15 cellular contexts compared by ENCODE assay signal in genomic region chr1:26317143-26317542, GRCh38. TPM values are rescaled to one million over a fixed set of nuclear protein-coding genes. Genes with fewer than 3 reads are reported as not detected.
DNase-seq lines count a peak whose midpoint lies in the region; ATAC-seq and TF ChIP-seq lines count a peak whose summit lies in the region.
"Had no signal": no experiment of that assay in that cellular context is flagged by ENCODE, and none has a peak within 500 bp of the region (broad histone marks: within the 10 kb centered on the region; RNA-seq: fewer than 3 reads in every experiment).

No MANE protein-coding gene starts in this region.

- H3K36me3 ChIP-seq in OCI-LY3 (replicated peaks; ENCODE audit: low read depth, low read length), result no peaks in the 10 kb centered on the region
- H3K36me3 ChIP-seq in endodermal cell (ENCODE audit: control insufficient read depth, insufficient read depth, low read length), result no peaks in the 10 kb centered on the region
- no peaks in the 10 kb centered on the region for H3K36me3 ChIP-seq in gastroesophageal sphincter
- H3K36me3 ChIP-seq: adrenal gland, colonic mucosa had no signal

- peak overlapping the region; percentile 96 to 97 for H3K4me3 Mint-ChIP-seq in activated T-cell treated with anti-CD3 and anti-CD28 coated beads, Interleukin-2, amount 50 U/mL, for 72 hours
- H3K4me3 Mint-ChIP-seq in endodermal cell, result peak overlapping the region; percentile 4
- H3K4me3 Mint-ChIP-seq in stimulated activated memory B cell treated with anti-CD40 and anti-IgM and Interleukin-4, amounts not matched to agents 10 μg/mL and 1 μg/mL and 100 μg/mL, for 72 hours, result peak overlapping the region; percentile 98

- peak overlapping the region; percentile 49 for H3K4me2 ChIP-seq in OCI-LY3 (ENCODE audit: low read length)

- no peak overlapping the region; the same call in 1 of the 2 replicates for H3K27ac ChIP-seq in OCI-LY3 (ENCODE audit: low read length)
- H3K27ac ChIP-seq in endodermal cell (ENCODE audit: low read depth, low read length), result no peak overlapping the region
- no peak overlapping the region for H3K27ac ChIP-seq in gastroesophageal sphincter
- H3K27ac ChIP-seq: adrenal gland had no signal

- peak overlapping the region; percentile 81 for H2AFZ ChIP-seq in OCI-LY3 (ENCODE audit: low read depth, low read length)

- no peaks in the 10 kb centered on the region for H3K27me3 Mint-ChIP-seq in activated T-cell treated with anti-CD3 and anti-CD28 coated beads, Interleukin-2, amount 50 U/mL, for 72 hours (ENCODE audit: low read depth)
- peaks cover 4% of the 10 kb centered on the region for H3K27me3 Mint-ChIP-seq in endodermal cell (ENCODE audit: insufficient read depth)
- no peaks in the 10 kb centered on the region for H3K27me3 Mint-ChIP-seq in stimulated activated memory B cell treated with anti-CD40 and anti-IgM and Interleukin-4, amounts not matched to agents 10 μg/mL and 1 μg/mL and 100 μg/mL, for 72 hours

- peak overlapping the region; percentile 31; the same call in 1 of the 2 replicates for H3K4me3 ChIP-seq in OCI-LY3 (ENCODE audit: low read length)
- H3K4me3 ChIP-seq in endodermal cell (ENCODE audit: low read length), result no peak overlapping the region
- no peak overlapping the region for H3K4me3 ChIP-seq in gastroesophageal sphincter
- H3K4me3 ChIP-seq: adrenal gland had no signal

- H3K27ac Mint-ChIP-seq in activated T-cell treated with anti-CD3 and anti-CD28 coated beads, Interleukin-2, amount 50 U/mL, for 72 hours, result peak overlapping the region; percentile 81
- H3K27ac Mint-ChIP-seq in endodermal cell, result peak overlapping the region; percentile 59
- H3K27ac Mint-ChIP-seq in stimulated activated memory B cell treated with anti-CD40 and anti-IgM and Interleukin-4, amounts not matched to agents 10 μg/mL and 1 μg/mL and 100 μg/mL, for 72 hours, result peak overlapping the region; percentile 97

- no peaks in the 10 kb centered on the region for H4K20me1 ChIP-seq in OCI-LY3 (ENCODE audit: insufficient read depth, low read length)

- peaks cover 75% of the 10 kb centered on the region for H3K4me1 Mint-ChIP-seq in activated T-cell treated with anti-CD3 and anti-CD28 coated beads, Interleukin-2, amount 50 U/mL, for 72 hours (ENCODE audit: low read depth)
- peaks cover 23% of the 10 kb centered on the region for H3K4me1 Mint-ChIP-seq in endodermal cell
- peaks cover 76% of the 10 kb centered on the region for H3K4me1 Mint-ChIP-seq in stimulated activated memory B cell treated with anti-CD40 and anti-IgM and Interleukin-4, amounts not matched to agents 10 μg/mL and 1 μg/mL and 100 μg/mL, for 72 hours

- H3K9ac ChIP-seq in OCI-LY3 (ENCODE audit: low read length) (peak overlapping the region; percentile 20; the same call in 1 of the 2 replicates), endodermal cell (ENCODE audit: extremely low read depth, low read length, poor library complexity, severe bottlenecking) (no peak overlapping the region)

- no peak for TF ChIP-seq EP300 in gastroesophageal sphincter (IDR thresholded peaks at IDR 0.05)

- peaks cover 45% of the 10 kb centered on the region for H3K4me1 ChIP-seq in OCI-LY3 (ENCODE audit: low read length)
- no peaks in the 10 kb centered on the region for H3K4me1 ChIP-seq in endodermal cell (ENCODE audit: control insufficient read depth, insufficient read depth, low read length)
- H3K4me1 ChIP-seq in gastroesophageal sphincter, result peaks cover 0 to 12% (median 6%) of the 10 kb centered on the region in 3 donors
- H3K4me1 ChIP-seq: adrenal gland, colonic mucosa had no signal

- WGBS in endodermal cell (ENCODE audit: insufficient coverage in 1 of 2, insufficient read length in 1 of 2), 2 experiments, result 90% methylated on average over 2 of the region's 2 CpGs; no CpG with 5 or more reads in 1 of the 2 experiments
- WGBS in gastroesophageal sphincter (ENCODE audit: low coverage in 1 of 2), 2 donors, result 83 to 88% methylated on average over 2 of the region's 2 CpGs

- H3K27me3 ChIP-seq in OCI-LY3 (ENCODE audit: low read depth, low read length), result no peaks in the 10 kb centered on the region
- H3K27me3 ChIP-seq in endodermal cell (ENCODE audit: control insufficient read depth, insufficient read depth, low read length, poor library complexity, severe bottlenecking), result no peaks in the 10 kb centered on the region
- peaks cover 20% of the 10 kb centered on the region for H3K27me3 ChIP-seq in gastroesophageal sphincter
- H3K27me3 ChIP-seq: adrenal gland, colonic mucosa had no signal

- H3K9me3 Mint-ChIP-seq in activated T-cell treated with anti-CD3 and anti-CD28 coated beads, Interleukin-2, amount 50 U/mL, for 72 hours, result no peaks in the 10 kb centered on the region
- no peaks in the 10 kb centered on the region for H3K9me3 Mint-ChIP-seq in endodermal cell
- peaks cover 3% of the 10 kb centered on the region for H3K9me3 Mint-ChIP-seq in stimulated activated memory B cell treated with anti-CD40 and anti-IgM and Interleukin-4, amounts not matched to agents 10 μg/mL and 1 μg/mL and 100 μg/mL, for 72 hours

- no peak for TF ChIP-seq CTCF in OCI-LY3 (IDR thresholded peaks at IDR 0.05; ENCODE audit: low read depth, low read length)
- TF ChIP-seq CTCF in endodermal cell (conservative IDR thresholded peaks at IDR 0.05), result no peak
- TF ChIP-seq CTCF in gastroesophageal sphincter (IDR thresholded peaks at IDR 0.05), result no peak

- no peak for ATAC-seq in activated T-cell treated with anti-CD3 and anti-CD28 coated beads, Interleukin-2, amount 50 U/mL, for 72 hours (replicated peaks in 1 of 2)
- no peak for ATAC-seq in stimulated activated memory B cell treated with anti-CD40 and anti-IgM and Interleukin-4, amounts not matched to agents 10 μg/mL and 1 μg/mL and 100 μg/mL, for 72 hours
- no peak for ATAC-seq in gastroesophageal sphincter

- H3K9me3 ChIP-seq in OCI-LY3 (ENCODE audit: insufficient read depth, low read length) (no peaks in the 10 kb centered on the region), endodermal cell (ENCODE audit: control insufficient read depth, low read length) (no peaks in the 10 kb centered on the region), gastroesophageal sphincter (no peaks in the 10 kb centered on the region)
- H3K9me3 ChIP-seq: adrenal gland, colonic mucosa had no signal

- H3K79me2 ChIP-seq in OCI-LY3 (ENCODE audit: low read length), result no peaks in the 10 kb centered on the region

- TF ChIP-seq POLR2A in gastroesophageal sphincter (IDR thresholded peaks at IDR 0.05), result no peak

- peaks cover 4 to 6% of the 10 kb centered on the region in 2 donors for H3K36me3 Mint-ChIP-seq in activated T-cell treated with anti-CD3 and anti-CD28 coated beads, Interleukin-2, amount 50 U/mL, for 72 hours (ENCODE audit: insufficient read depth in 2 of 2)
- peaks cover 3% of the 10 kb centered on the region for H3K36me3 Mint-ChIP-seq in endodermal cell (ENCODE audit: low read depth)
- peaks cover 43% of the 10 kb centered on the region for H3K36me3 Mint-ChIP-seq in stimulated activated memory B cell treated with anti-CD40 and anti-IgM and Interleukin-4, amounts not matched to agents 10 μg/mL and 1 μg/mL and 100 μg/mL, for 72 hours

- no peak for DNase-seq in activated T-cell treated with anti-CD3 and anti-CD28 coated beads, Interleukin-2, amount 50 U/mL, for 72 hours
- DNase-seq in activated T-cell treated with anti-CD3 and anti-CD28 coated beads, Interleukin-2, amount 50 U/mL, for 1 hour, result no peak
- DNase-seq in endodermal cell (no peak), NCI-H1048 (lab: John Stamatoyannopoulos, UW) (no peak), ecto neural progenitor cell (ENCODE audit: low spot score) (no peak)
- DNase-seq: adrenal gland, colonic mucosa, kidney, NCI-H446 treated with DMSO at 0.1 percent for 48 hours, occipital lobe, SHP77 treated with DMSO at 0.1 percent for 48 hours had no signal

RNA-seq across cellular contexts. Expression of gene CD52, which starts 0.6 kb away (rescaled TPM):
- 100 to 1,000 TPM; 213 to 245 TPM for total RNA-seq in activated T-cell treated with anti-CD3 and anti-CD28 coated beads, Interleukin-2, amount 50 U/mL, for 72 hours
- total RNA-seq in endodermal cell (1 to 10 TPM; 3.7 to 4.4 TPM), gastroesophageal sphincter (1 to 10 TPM in 3 of 4 donors, not detected in 1; 1.8 to 2.7 (median 2.2) TPM)
- 0.82 TPM for polyA plus RNA-seq in endodermal cell (2013, experiment 1 of 2)
- not detected for polyA plus RNA-seq in endodermal cell (2013, experiment 2 of 2)
- total RNA-seq: M059J had no signal

RNA-seq across cellular contexts. Expression of gene UBXN11, which starts 10.7 kb away (rescaled TPM):
- total RNA-seq in activated T-cell treated with anti-CD3 and anti-CD28 coated beads, Interleukin-2, amount 50 U/mL, for 72 hours, result 10 to 100 TPM; 19.1 to 19.3 TPM
- total RNA-seq in endodermal cell (10 to 100 TPM; 24.3 to 30.3 TPM), gastroesophageal sphincter (10 to 100 TPM in 2 of 4 donors, 1 to 10 TPM in 2; 3.7 to 12.1 (median 10.5) TPM)
- 18.5 TPM for polyA plus RNA-seq in endodermal cell (2013, experiment 1 of 2)
- polyA plus RNA-seq in endodermal cell (2013, experiment 2 of 2), result 19.1 TPM

RNA-seq across cellular contexts. Expression of gene CRYBG2, which starts 36.8 kb away (rescaled TPM):
- total RNA-seq in activated T-cell treated with anti-CD3 and anti-CD28 coated beads, Interleukin-2, amount 50 U/mL, for 72 hours, result 1 to 10 TPM; 1.6 to 2.3 TPM
- 10 to 100 TPM in 1 of 2 donors, 1 to 10 TPM in 1; 9.0 to 15.1 TPM for total RNA-seq in endodermal cell
- polyA plus RNA-seq in endodermal cell (2013, experiment 1 of 2), result 5.9 TPM
- 4.4 TPM for polyA plus RNA-seq in endodermal cell (2013, experiment 2 of 2)
- total RNA-seq in gastroesophageal sphincter, result 1 to 10 TPM in 1 of 4 donors, under 1 TPM in 3; 0.35 to 2.7 (median 0.50) TPM
- total RNA-seq: adrenal gland had no signal

RNA-seq across cellular contexts. Expression of gene SH3BGRL3, which starts 37.3 kb away (rescaled TPM):
- 100 to 1,000 TPM; 148 to 165 TPM for total RNA-seq in activated T-cell treated with anti-CD3 and anti-CD28 coated beads, Interleukin-2, amount 50 U/mL, for 72 hours
- total RNA-seq in endodermal cell (100 to 1,000 TPM; 119 to 132 TPM), gastroesophageal sphincter (10 to 100 TPM; 31.6 to 60.2 (median 44.0) TPM)
- polyA plus RNA-seq in endodermal cell (2013, experiment 1 of 2), result 187 TPM
- polyA plus RNA-seq in endodermal cell (2013, experiment 2 of 2), result 194 TPM

RNA-seq across cellular contexts. Expression of gene ZNF683, which starts 55.4 kb away (rescaled TPM):
- total RNA-seq in activated T-cell treated with anti-CD3 and anti-CD28 coated beads, Interleukin-2, amount 50 U/mL, for 72 hours, result under 1 TPM in 1 of 2 donors, not detected in 1; 0.25 TPM
- total RNA-seq in endodermal cell (not detected), gastroesophageal sphincter (under 1 TPM in 1 of 4 donors, not detected in 3; 0.62 TPM)
- polyA plus RNA-seq in endodermal cell (2013, experiment 1 of 2), result not detected
- polyA plus RNA-seq in endodermal cell (2013, experiment 2 of 2), result not detected
- total RNA-seq: M059J, occipital lobe had no signal

Comparison
In these comparisons a context has a peak if more than half of its experiments do, and no peak if none do; other contexts are left out.
1. H3K4me3 Mint-ChIP-seq: peak in every context shown above with its lines; median percentile 98 in stimulated activated memory B cell treated with anti-CD40 and anti-IgM and Interleukin-4, amounts not matched to agents 10 μg/mL and 1 μg/mL and 100 μg/mL, for 72 hours; 96 in activated T-cell treated with anti-CD3 and anti-CD28 coated beads, Interleukin-2, amount 50 U/mL, for 72 hours; 4 in endodermal cell.
2. RNA of gene CD52, which starts 0.6 kb away (total RNA-seq): 213 to 245 TPM in activated T-cell treated with anti-CD3 and anti-CD28 coated beads, Interleukin-2, amount 50 U/mL, for 72 hours; 3.7 to 4.4 TPM in endodermal cell and 1.8 to 2.7 TPM in gastroesophageal sphincter; every median in the first group is over 10 times any median in the second.
3. Peak in every context shown above with its lines, with median percentiles within 50 percentile points of each other: H3K27ac Mint-ChIP-seq.